In the genomic region with DNA sequence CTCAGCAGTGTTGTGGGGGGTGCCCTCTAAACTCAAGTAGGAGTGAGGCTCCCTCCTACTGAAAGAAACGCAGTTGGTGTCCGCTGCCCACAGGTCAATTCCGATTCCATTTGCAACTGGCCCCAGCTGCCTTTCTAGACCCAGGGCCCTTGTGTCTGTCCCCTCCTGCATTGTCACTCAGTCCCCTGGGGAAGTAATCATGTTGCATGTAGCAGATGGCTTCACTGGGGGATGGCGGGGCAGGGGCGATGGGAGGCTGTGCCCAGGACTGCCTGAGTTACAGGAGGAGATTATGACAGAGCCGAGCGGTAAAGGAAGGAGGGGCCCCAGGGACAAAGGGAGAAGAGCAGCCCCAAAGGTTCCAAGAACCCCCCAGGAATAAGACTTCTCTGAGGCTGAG, we compare ENCODE assay signal across 18 cellular contexts.
A peak's percentile ranks its signal among the peaks of the same experiment; 100 is the strongest.
DNase-seq lines count a peak whose midpoint lies in the region; ATAC-seq and TF ChIP-seq lines count a peak whose summit lies in the region.
"Had no signal": no experiment of that assay in that cellular context is flagged by ENCODE, and none has a peak within 500 bp of the region (broad histone marks: within the 10 kb centered on the region; RNA-seq: fewer than 3 reads in every experiment).

No MANE protein-coding gene starts in this region.

- no peaks in the 10 kb centered on the region for H3K79me2 ChIP-seq in Karpas-422 (ENCODE audit: low read length)

- peaks cover 33% of the 10 kb centered on the region for H3K4me1 Mint-ChIP-seq in neural crest cell
- no peaks in the 10 kb centered on the region for H3K4me1 Mint-ChIP-seq in activated T-helper 17 cell treated with anti-CD3 and anti-CD28 coated beads, Interleukin-2, amount 50 U/mL, for 72 hours
- peaks cover 19% of the 10 kb centered on the region for H3K4me1 Mint-ChIP-seq in activated T-cell treated with anti-CD3 and anti-CD28 coated beads, Interleukin-2, amount 50 U/mL, for 24 hours (ENCODE audit: low read depth)

- H3K9me3 ChIP-seq in BE2C, result no peaks in the 10 kb centered on the region
- no peaks in the 10 kb centered on the region for H3K9me3 ChIP-seq in Karpas-422 (ENCODE audit: low read length)
- H3K9me3 ChIP-seq: MG63 had no signal

- no peaks in the 10 kb centered on the region for H3K4me1 ChIP-seq in BE2C
- H3K4me1 ChIP-seq in Karpas-422 (ENCODE audit: low read length), result no peaks in the 10 kb centered on the region

- H3K9me2 ChIP-seq in Karpas-422 (replicated peaks; ENCODE audit: insufficient read depth, low read length), result no peaks in the 10 kb centered on the region

- H3K4me3 ChIP-seq in BE2C (ENCODE audit: low read depth, low read length), result no peak overlapping the region
- H3K4me3 ChIP-seq in Karpas-422 (ENCODE audit: low read length), result no peak overlapping the region
- H3K4me3 ChIP-seq: MG63 had no signal

- H3K9ac ChIP-seq in Karpas-422 (ENCODE audit: low read length), result no peak overlapping the region
- H3K9ac ChIP-seq: KMS-11 had no signal

- no peaks in the 10 kb centered on the region for H3K36me3 Mint-ChIP-seq in neural crest cell (ENCODE audit: low read depth)
- no peaks in the 10 kb centered on the region for H3K36me3 Mint-ChIP-seq in activated T-helper 17 cell treated with anti-CD3 and anti-CD28 coated beads, Interleukin-2, amount 50 U/mL, for 72 hours (ENCODE audit: low read depth)
- H3K36me3 Mint-ChIP-seq in activated T-cell treated with anti-CD3 and anti-CD28 coated beads, Interleukin-2, amount 50 U/mL, for 24 hours (ENCODE audit: low read depth), result no peaks in the 10 kb centered on the region
- H3K36me3 Mint-ChIP-seq: CD4-positive, CD25-positive, alpha-beta regulatory T cell had no signal

- no peaks in the 10 kb centered on the region for H3K9me3 Mint-ChIP-seq in neural crest cell
- no peaks in the 10 kb centered on the region for H3K9me3 Mint-ChIP-seq in activated T-helper 17 cell treated with anti-CD3 and anti-CD28 coated beads, Interleukin-2, amount 50 U/mL, for 72 hours
- H3K9me3 Mint-ChIP-seq in activated T-cell treated with anti-CD3 and anti-CD28 coated beads, Interleukin-2, amount 50 U/mL, for 24 hours, result no peaks in the 10 kb centered on the region
- H3K9me3 Mint-ChIP-seq: HFFc6 had no signal

- H3K27ac Mint-ChIP-seq in neural crest cell (ENCODE audit: unreplicated experiment), result peak overlapping the region; percentile 16
- H3K27ac Mint-ChIP-seq in activated T-helper 17 cell treated with anti-CD3 and anti-CD28 coated beads, Interleukin-2, amount 50 U/mL, for 72 hours, result no peak overlapping the region
- no peak overlapping the region for H3K27ac Mint-ChIP-seq in activated T-cell treated with anti-CD3 and anti-CD28 coated beads, Interleukin-2, amount 50 U/mL, for 24 hours
- H3K27ac Mint-ChIP-seq: CD4-positive, CD25-positive, alpha-beta regulatory T cell; HFFc6 had no signal

- H3K27me3 Mint-ChIP-seq in neural crest cell (ENCODE audit: low read depth), result peaks cover 2% of the 10 kb centered on the region
- H3K27me3 Mint-ChIP-seq in activated T-helper 17 cell treated with anti-CD3 and anti-CD28 coated beads, Interleukin-2, amount 50 U/mL, for 72 hours, result no peaks in the 10 kb centered on the region
- H3K27me3 Mint-ChIP-seq in activated T-cell treated with anti-CD3 and anti-CD28 coated beads, Interleukin-2, amount 50 U/mL, for 24 hours, result no peaks in the 10 kb centered on the region

- H3K27me3 ChIP-seq in BE2C (no peaks in the 10 kb centered on the region), Karpas-422 (ENCODE audit: low read length) (no peaks in the 10 kb centered on the region)

- H4K20me1 ChIP-seq in Karpas-422 (ENCODE audit: insufficient read depth, low read depth, low read length), result no peaks in the 10 kb centered on the region

- ATAC-seq in activated T-helper 17 cell treated with anti-CD3 and anti-CD28 coated beads, Interleukin-2, amount 50 U/mL, for 72 hours (replicated peaks), result no peak
- ATAC-seq: HepG2 had no signal

- no peak overlapping the region for H3K4me2 ChIP-seq in Karpas-422 (ENCODE audit: low read depth, low read length, poor library complexity, severe bottlenecking)
- H3K4me2 ChIP-seq: KMS-11 had no signal

- H3K36me3 ChIP-seq in BE2C, result no peaks in the 10 kb centered on the region
- no peaks in the 10 kb centered on the region for H3K36me3 ChIP-seq in Karpas-422 (ENCODE audit: insufficient read depth, low read length)
- H3K36me3 ChIP-seq: MG63 had no signal

- TF ChIP-seq CTCF in BE2C (IDR thresholded peaks at IDR 0.05; ENCODE audit: low read depth, low read length), result no peak
- TF ChIP-seq CTCF in neural crest cell (conservative IDR thresholded peaks at IDR 0.05), result no peak

- H2AFZ ChIP-seq in Karpas-422 (ENCODE audit: low read length), result no peak overlapping the region

- DNase-seq in BE2C (peak; percentile 20), Karpas-422 (peak; percentile 16), NCI-H82 treated with DMSO at 0.1 percent for 48 hours (lab: John Stamatoyannopoulos, UW; ENCODE audit: unreplicated experiment) (peak; percentile 92), neural crest cell (ENCODE audit: low read depth, low spot score) (no peak)
- no peak for DNase-seq in stimulated activated CD4-positive, alpha-beta T cell treated with anti-CD3 and anti-CD28 coated beads, Interleukin-15, amount 100 ng/mL, for 24 hours
- no peak for DNase-seq in activated T-cell treated with anti-CD3 and anti-CD28 coated beads, Interleukin-2, amount 50 U/mL, for 24 hours
- DNase-seq: AML-193; CD4-positive, CD25-positive, alpha-beta regulatory T cell; DND-41; GDM1; HFFc6; MG63; NCI-H1092 treated with DMSO at 0.1 percent for 48 hours; NCI-H1930; SIG-M5 had no signal

- H3K27ac ChIP-seq in Karpas-422 (ENCODE audit: low read length), result no peak overlapping the region
- H3K27ac ChIP-seq: KMS-11 had no signal

- no peak overlapping the region for H3K4me3 Mint-ChIP-seq in neural crest cell
- no peak overlapping the region for H3K4me3 Mint-ChIP-seq in activated T-helper 17 cell treated with anti-CD3 and anti-CD28 coated beads, Interleukin-2, amount 50 U/mL, for 72 hours
- no peak overlapping the region for H3K4me3 Mint-ChIP-seq in activated T-cell treated with anti-CD3 and anti-CD28 coated beads, Interleukin-2, amount 50 U/mL, for 24 hours
- H3K4me3 Mint-ChIP-seq: CD4-positive, CD25-positive, alpha-beta regulatory T cell; HFFc6 had no signal

Comparison
In these comparisons a context has a peak if more than half of its experiments do, and no peak if none do; other contexts are left out.
1. DNase-seq: peak in BE2C (single experiment), Karpas-422 (single experiment) and NCI-H82 treated with DMSO at 0.1 percent for 48 hours (single experiment); none in neural crest cell (single experiment), stimulated activated CD4-positive, alpha-beta T cell treated with anti-CD3 and anti-CD28 coated beads, Interleukin-15, amount 100 ng/mL, for 24 hours (single experiment) and activated T-cell treated with anti-CD3 and anti-CD28 coated beads, Interleukin-2, amount 50 U/mL, for 24 hours (single experiment).